Comparison of ENCODE assay signal across 9 cellular contexts in genomic region chr4:40908297-40908696, GRCh38.
DNase-seq lines count a peak whose midpoint lies in the region; ATAC-seq and TF ChIP-seq lines count a peak whose summit lies in the region.
"Had no signal": no experiment of that assay in that cellular context is flagged by ENCODE, and none has a peak within 500 bp of the region (broad histone marks: within the 10 kb centered on the region; RNA-seq: fewer than 3 reads in every experiment).

No MANE protein-coding gene starts in this region.

- no peaks in the 10 kb centered on the region for H3K9me3 ChIP-seq in mesenchymal stem cell (ENCODE audit: control insufficient read depth, low read length)

- CTCF ChIA-PET in WTC11 (lab: Charles Lee): interaction anchor here (0.5 to 3.4 kb wide), 58 partner anchors 10 to 1629 kb away, joined by 3 to 61 read pairs (median 4); partner anchors contain the start of genes APBB2 and UCHL1

- no peaks in the 10 kb centered on the region for H3K79me1 ChIP-seq in mesenchymal stem cell (replicated peaks; ENCODE audit: low read length, poor library complexity, severe bottlenecking)

- H3K9me3 Mint-ChIP-seq in WTC11: no peaks in the 10 kb centered on the region
- H3K9me3 Mint-ChIP-seq: neural progenitor cell had no signal

- H2AK5ac ChIP-seq in mesenchymal stem cell (ENCODE audit: low read length, severe bottlenecking): no peak overlapping the region

- H2BK120ac ChIP-seq in mesenchymal stem cell (ENCODE audit: low read depth, low read length): no peak overlapping the region

- H3K27me3 Mint-ChIP-seq in WTC11 (ENCODE audit: low read depth): no peaks in the 10 kb centered on the region

- DNase-seq in WTC11 (ENCODE audit: low spot score) (peak; percentile 21), mesenchymal stem cell (no peak), NCI-H226 (no peak), HK-2 (ENCODE audit: unreplicated experiment) (no peak), NCI-H82 treated with DMSO at 0.1 percent for 48 hours (lab: John Stamatoyannopoulos, UW; ENCODE audit: unreplicated experiment) (no peak)

- peak overlapping the region; percentile 59 for H4K8ac ChIP-seq in mesenchymal stem cell (ENCODE audit: low read length)

- H3K4me2 ChIP-seq in mesenchymal stem cell (ENCODE audit: low read length, poor library complexity, severe bottlenecking): no peak overlapping the region
- H3K4me2 ChIP-seq: neural progenitor cell had no signal

- no peak overlapping the region for H3K23ac ChIP-seq in mesenchymal stem cell (ENCODE audit: low read length in 2 of 2)

- POLR2A ChIA-PET in WTC11 (lab: Charles Lee): interaction anchor here (1.2 kb wide), 3 partner anchors 16 to 348 kb away, joined by 3 to 5 read pairs (median 5); partner anchors contain the start of gene UCHL1

- no peak overlapping the region for H2BK15ac ChIP-seq in mesenchymal stem cell (ENCODE audit: low read depth, poor library complexity, severe bottlenecking)

- H3K14ac ChIP-seq in mesenchymal stem cell (ENCODE audit: low read length in 2 of 2): peak overlapping the region in 1 of 2 experiments; percentile 36

- peak overlapping the region; percentile 28 to 41 for H3K18ac ChIP-seq in mesenchymal stem cell (ENCODE audit: low read depth in 1 of 2, low read length in 2 of 2)

- peak overlapping the region in 1 of 2 experiments; percentile 55 for H3K4ac ChIP-seq in mesenchymal stem cell (ENCODE audit: low read depth in 1 of 2, low read length in 2 of 2)

- peak overlapping the region; percentile 57 for H4K91ac ChIP-seq in mesenchymal stem cell (ENCODE audit: low read length)

- H2BK12ac ChIP-seq in mesenchymal stem cell (ENCODE audit: low read length in 2 of 2): peak overlapping the region in 1 of 2 experiments; percentile 52

- TF ChIP-seq CTCF in WTC11 (IDR thresholded peaks at IDR 0.05): no peak

- no peak overlapping the region for H2AFZ ChIP-seq in mesenchymal stem cell (ENCODE audit: low read depth, low read length)

- WGBS in mesenchymal stem cell: 90% methylated on average over 12 of the region's 12 CpGs

- H3K36me3 Mint-ChIP-seq in WTC11: no peaks in the 10 kb centered on the region
- H3K36me3 Mint-ChIP-seq: neural progenitor cell had no signal

- H3K4me1 Mint-ChIP-seq in WTC11: peaks cover 11% of the 10 kb centered on the region; the same call in 1 of the 2 replicates

- peak; percentile 2 for ATAC-seq in GM18498 (IDR thresholded peaks at IDR 0.05; ENCODE audit: unreplicated experiment)
- peak; percentile 10 for ATAC-seq in HG02678 (IDR thresholded peaks at IDR 0.05; ENCODE audit: unreplicated experiment)
- ATAC-seq in WTC11: peak; percentile 78
- no peak for ATAC-seq in HG03469 (IDR thresholded peaks at IDR 0.05; ENCODE audit: unreplicated experiment)

- H3K27me3 ChIP-seq in mesenchymal stem cell (ENCODE audit: control insufficient read depth in 1 of 2, insufficient read depth in 1 of 2, low read length in 2 of 2): no peaks in the 10 kb centered on the region
- H3K27me3 ChIP-seq: neural progenitor cell had no signal

- H3K36me3 ChIP-seq in mesenchymal stem cell (ENCODE audit: control insufficient read depth in 1 of 2, insufficient read depth in 2 of 2, low read depth in 1 of 2, low read length in 2 of 2): peaks cover 0 to 7% of the 10 kb centered on the region in 2 experiments
- H3K36me3 ChIP-seq: neural progenitor cell had no signal

- H2BK5ac ChIP-seq in mesenchymal stem cell (ENCODE audit: low read depth, low read length, poor library complexity, severe bottlenecking): no peak overlapping the region

- no peak overlapping the region for H3K4me3 ChIP-seq in mesenchymal stem cell (ENCODE audit: insufficient read depth in 1 of 2, low read depth in 1 of 2, low read length in 2 of 2)
- H3K4me3 ChIP-seq: neural progenitor cell had no signal

- H3K9ac ChIP-seq in mesenchymal stem cell (ENCODE audit: low read length): no peak overlapping the region
- H3K9ac ChIP-seq: neural progenitor cell had no signal

- H3K4me1 ChIP-seq in mesenchymal stem cell (ENCODE audit: control insufficient read depth, insufficient read depth, low read depth, low read length): peaks cover 13% of the 10 kb centered on the region
- H3K4me1 ChIP-seq: neural progenitor cell had no signal

- no peak overlapping the region for H3K27ac ChIP-seq in mesenchymal stem cell (ENCODE audit: low read length, poor library complexity, severe bottlenecking)
- H3K27ac ChIP-seq: neural progenitor cell had no signal

- no peak overlapping the region for H3K27ac Mint-ChIP-seq in WTC11

- H3K4me3 Mint-ChIP-seq in WTC11: no peak overlapping the region
- H3K4me3 Mint-ChIP-seq: neural progenitor cell had no signal

TF ChIP-seq in WTC11, 78 proteins besides CTCF, POLR2A, EP300 and RAD21 (continues in another document):
- TF ChIP-seq SMAD3 (CRISPR knock-in tag; IDR thresholded peaks at IDR 0.05; ENCODE audit: borderline replicate concordance): no peak
- no peak for TF ChIP-seq HMGXB4 (CRISPR knock-in tag; IDR thresholded peaks at IDR 0.05)
- no peak for TF ChIP-seq E2F5 (CRISPR knock-in tag; IDR thresholded peaks at IDR 0.05)
- TF ChIP-seq ZNF317 (CRISPR knock-in tag; IDR thresholded peaks at IDR 0.05; ENCODE audit: borderline replicate concordance, low read depth): no peak
- no peak for TF ChIP-seq NFYB (CRISPR knock-in tag; conservative IDR thresholded peaks at IDR 0.05; ENCODE audit: low read depth)
- TF ChIP-seq FOXK1 (CRISPR knock-in tag; IDR thresholded peaks at IDR 0.05): no peak
- TF ChIP-seq, protein P1, sequence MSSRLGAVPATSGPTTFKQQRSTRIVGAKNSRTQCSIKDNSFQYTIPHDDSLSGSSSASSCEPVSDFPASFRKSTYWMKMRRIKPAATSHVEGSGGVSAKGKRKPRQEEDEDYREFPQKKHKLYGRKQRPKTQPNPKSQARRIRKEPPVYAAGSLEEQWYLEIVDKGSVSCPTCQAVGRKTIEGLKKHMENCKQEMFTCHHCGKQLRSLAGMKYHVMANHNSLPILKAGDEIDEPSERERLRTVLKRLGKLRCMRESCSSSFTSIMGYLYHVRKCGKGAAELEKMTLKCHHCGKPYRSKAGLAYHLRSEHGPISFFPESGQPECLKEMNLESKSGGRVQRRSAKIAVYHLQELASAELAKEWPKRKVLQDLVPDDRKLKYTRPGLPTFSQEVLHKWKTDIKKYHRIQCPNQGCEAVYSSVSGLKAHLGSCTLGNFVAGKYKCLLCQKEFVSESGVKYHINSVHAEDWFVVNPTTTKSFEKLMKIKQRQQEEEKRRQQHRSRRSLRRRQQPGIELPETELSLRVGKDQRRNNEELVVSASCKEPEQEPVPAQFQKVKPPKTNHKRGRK (CRISPR knock-in tag; IDR thresholded peaks at IDR 0.05; ENCODE audit: borderline replicate concordance): no peak
- TF ChIP-seq PREB (CRISPR knock-in tag; IDR thresholded peaks at IDR 0.05; ENCODE audit: borderline replicate concordance): no peak
- no peak for TF ChIP-seq IRF2 (CRISPR knock-in tag; IDR thresholded peaks at IDR 0.05; ENCODE audit: borderline replicate concordance, low read depth)
- no peak for TF ChIP-seq SMAD4 (CRISPR knock-in tag; IDR thresholded peaks at IDR 0.05)
- no peak for TF ChIP-seq RORB (CRISPR knock-in tag; IDR thresholded peaks at IDR 0.05)
- TF ChIP-seq ELF4 (CRISPR knock-in tag; IDR thresholded peaks at IDR 0.05; ENCODE audit: low read depth): no peak
- TF ChIP-seq, protein P2, sequence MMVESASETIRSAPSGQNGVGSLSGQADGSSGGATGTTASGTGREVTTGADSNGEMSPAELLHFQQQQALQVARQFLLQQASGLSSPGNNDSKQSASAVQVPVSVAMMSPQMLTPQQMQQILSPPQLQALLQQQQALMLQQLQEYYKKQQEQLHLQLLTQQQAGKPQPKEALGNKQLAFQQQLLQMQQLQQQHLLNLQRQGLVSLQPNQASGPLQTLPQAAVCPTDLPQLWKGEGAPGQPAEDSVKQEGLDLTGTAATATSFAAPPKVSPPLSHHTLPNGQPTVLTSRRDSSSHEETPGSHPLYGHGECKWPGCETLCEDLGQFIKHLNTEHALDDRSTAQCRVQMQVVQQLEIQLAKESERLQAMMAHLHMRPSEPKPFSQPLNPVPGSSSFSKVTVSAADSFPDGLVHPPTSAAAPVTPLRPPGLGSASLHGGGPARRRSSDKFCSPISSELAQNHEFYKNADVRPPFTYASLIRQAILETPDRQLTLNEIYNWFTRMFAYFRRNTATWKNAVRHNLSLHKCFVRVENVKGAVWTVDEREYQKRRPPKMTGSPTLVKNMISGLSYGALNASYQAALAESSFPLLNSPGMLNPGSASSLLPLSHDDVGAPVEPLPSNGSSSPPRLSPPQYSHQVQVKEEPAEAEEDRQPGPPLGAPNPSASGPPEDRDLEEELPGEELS (CRISPR knock-in tag; IDR thresholded peaks at IDR 0.05): no peak
- TF ChIP-seq SP1 (CRISPR knock-in tag; conservative IDR thresholded peaks at IDR 0.05): no peak
- TF ChIP-seq NFATC4 (CRISPR knock-in tag; IDR thresholded peaks at IDR 0.05): no peak
